Comparison of ENCODE assay signal across 8 cellular contexts in the genomic region with DNA sequence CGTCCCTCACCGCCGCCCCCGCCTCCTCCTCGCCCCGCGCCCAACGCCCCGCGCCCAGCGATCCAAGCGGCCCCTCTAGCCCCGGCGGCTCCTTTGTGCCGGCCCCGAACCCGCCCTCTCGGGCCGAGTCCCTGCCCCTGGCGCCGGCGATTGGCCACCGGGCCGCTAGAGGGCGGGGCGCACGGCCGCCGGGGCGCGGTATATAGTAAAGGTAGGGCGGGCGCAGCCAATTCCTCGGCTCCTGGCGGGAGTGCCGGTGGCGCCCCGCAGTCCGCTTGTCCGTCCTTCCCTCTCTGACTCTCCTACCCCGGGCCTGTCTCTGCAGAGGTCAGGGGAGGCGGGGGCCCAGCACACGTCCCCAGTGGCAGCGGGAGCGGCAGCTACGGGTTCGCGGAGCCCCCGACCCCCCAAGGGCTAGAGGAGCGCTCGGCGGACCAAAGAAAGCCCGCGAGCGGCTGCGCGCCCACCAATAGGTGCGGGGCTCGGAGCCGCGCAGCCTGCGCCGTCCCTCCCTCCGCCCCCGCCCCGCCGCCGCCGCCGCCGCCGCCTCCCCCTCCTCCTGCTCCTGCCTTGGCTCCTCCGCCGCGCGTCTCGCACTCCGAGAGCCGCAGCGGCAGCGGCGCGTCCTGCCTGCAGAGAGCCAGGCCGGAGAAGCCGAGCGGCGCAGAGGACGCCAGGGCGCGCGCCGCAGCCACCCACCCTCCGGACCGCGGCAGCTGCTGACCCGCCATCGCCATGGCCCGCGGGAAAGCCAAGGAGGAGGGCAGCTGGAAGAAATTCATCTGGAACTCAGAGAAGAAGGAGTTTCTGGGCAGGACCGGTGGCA. TPM values are rescaled to one million over a fixed set of nuclear protein-coding genes. Genes with fewer than 3 reads are reported as not detected.
A peak's percentile ranks its signal among the peaks of the same experiment; 100 is the strongest.
DNase-seq lines count a peak whose midpoint lies in the region; ATAC-seq and TF ChIP-seq lines count a peak whose summit lies in the region.

A gene (plus strand): TSS at position 596 of the 826 bp plus-strand sequence. CDS start 140 bp downstream, at position 736.

- no peak for TF ChIP-seq EP300 in SK-N-SH (IDR thresholded peaks at IDR 0.05; ENCODE audit: borderline replicate concordance in 1 of 2, low read depth in 1 of 2, low read length in 1 of 2)

- peak; percentile 71 for ATAC-seq in thoracic aorta (ENCODE audit: insufficient number of reproducible peaks, low FRiP score, low read depth)

- peak within 1 kb of the TSS; percentile 14 for H3K27ac Mint-ChIP-seq in activated naive CD4-positive, alpha-beta T cell treated with anti-CD3 and anti-CD28 coated beads, Interleukin-2, amount 50 U/mL, for 24 hours
- H3K27ac Mint-ChIP-seq in glutamatergic neuron (ENCODE audit: unreplicated experiment), result peak within 1 kb of the TSS; percentile 98

- TF ChIP-seq CTCF in GM10266 (IDR thresholded peaks at IDR 0.05; ENCODE audit: control insufficient read depth, insufficient read depth, low read depth, missing control alignments) (peak; percentile 26), HFF-Myc (IDR thresholded peaks at IDR 0.05; ENCODE audit: low read depth, low read length, missing control alignments) (peak; percentile 23), SK-N-SH (IDR thresholded peaks at IDR 0.05) (peak; percentile 13; the same call in 1 of the 2 replicates), glutamatergic neuron (IDR thresholded peaks at IDR 0.05; ENCODE audit: partially characterized antibody, unreplicated experiment) (peak; percentile 96), osteoblast (IDR thresholded peaks at IDR 0.05; ENCODE audit: extremely low read depth, low read depth, low read length) (peak; percentile 13), thoracic aorta (IDR thresholded peaks at IDR 0.05) (peak; percentile 64)

- no peak for TF ChIP-seq RAD21 in SK-N-SH (IDR thresholded peaks at IDR 0.05; ENCODE audit: low read length)

- POLR2A ChIA-PET in SK-N-SH (lab: Yijun Ruan, JAX), result interaction anchor here (0.6 to 1.5 kb wide), 19 partner anchors 10 to 503 kb away, joined by 3 to 9 read pairs (median 4); a partner anchor contains a TSS

- no peaks in the 10 kb centered on the region for H3K36me3 Mint-ChIP-seq in activated naive CD4-positive, alpha-beta T cell treated with anti-CD3 and anti-CD28 coated beads, Interleukin-2, amount 50 U/mL, for 24 hours
- peaks cover 5% of the 10 kb centered on the region for H3K36me3 Mint-ChIP-seq in glutamatergic neuron (ENCODE audit: unreplicated experiment)

- DNase-seq in GM10266 (ENCODE audit: extremely low spot score) (peak; percentile 97), HFF-Myc (ENCODE audit: extremely low read depth, low read depth) (peak; percentile 37), NAMALWA (ENCODE audit: low spot score) (peak; percentile 92), SK-N-SH (peak; percentile 96), glutamatergic neuron (peak; percentile 97), osteoblast (ENCODE audit: insufficient read length, low spot score, missing footprints) (peak; percentile 99), thoracic aorta (ENCODE audit: low spot score) (no peak)

- H3K4me3 ChIP-seq in HFF-Myc (replicated peaks; ENCODE audit: low read depth, low read length) (peak within 1 kb of the TSS; percentile 80), SK-N-SH (ENCODE audit: low read depth in 2 of 2, low read length in 1 of 2) (peak within 1 kb of the TSS; percentile 84 to 85), osteoblast (ENCODE audit: insufficient read depth, low read length) (peak within 1 kb of the TSS; percentile 85), thoracic aorta (peak within 1 kb of the TSS; percentile 95)

- H3K9ac ChIP-seq in SK-N-SH, result peak within 1 kb of the TSS; percentile 85

- H3K79me2 ChIP-seq in SK-N-SH (ENCODE audit: insufficient read depth) (peaks cover 48% of the 10 kb centered on the region), osteoblast (ENCODE audit: insufficient read depth, low read length) (peaks cover 33% of the 10 kb centered on the region)

- no peaks in the 10 kb centered on the region for H3K27me3 ChIP-seq in SK-N-SH (ENCODE audit: insufficient read depth)
- H3K27me3 ChIP-seq in osteoblast (ENCODE audit: insufficient read depth, low read length), result peaks cover 27% of the 10 kb centered on the region
- no peaks in the 10 kb centered on the region for H3K27me3 ChIP-seq in thoracic aorta (replicated peaks; ENCODE audit: insufficient read depth)

- H3K4me1 ChIP-seq in SK-N-SH (ENCODE audit: control insufficient read depth in 1 of 2, insufficient read depth in 2 of 2, low read depth in 1 of 2, low read length in 1 of 2), result peaks cover 28 to 64% of the 10 kb centered on the region in 2 experiments
- H3K4me1 ChIP-seq in osteoblast (ENCODE audit: insufficient read depth, low read length), result peaks cover 47% of the 10 kb centered on the region
- H3K4me1 ChIP-seq in thoracic aorta (ENCODE audit: control insufficient read depth in 1 of 2, low read depth in 2 of 2), result peaks cover 8 to 65% of the 10 kb centered on the region in 2 donors

- H3K9me3 ChIP-seq in SK-N-SH (no peaks in the 10 kb centered on the region), osteoblast (ENCODE audit: low read depth, low read length) (no peaks in the 10 kb centered on the region), thoracic aorta (no peaks in the 10 kb centered on the region)

- no peaks in the 10 kb centered on the region for H3K9me2 ChIP-seq in SK-N-SH

- peak within 1 kb of the TSS; percentile 95 to 97 for H3K27ac ChIP-seq in SK-N-SH (ENCODE audit: low read depth in 2 of 2, low read length in 1 of 2)
- H3K27ac ChIP-seq in osteoblast (ENCODE audit: low read depth, low read length), result peak within 1 kb of the TSS; percentile 93
- H3K27ac ChIP-seq in thoracic aorta, result peak within 1 kb of the TSS; percentile 58 to 70

- peak within 1 kb of the TSS; percentile 81 for H3K4me2 ChIP-seq in SK-N-SH
- H3K4me2 ChIP-seq in osteoblast (ENCODE audit: insufficient read depth, low read length), result peak within 1 kb of the TSS; percentile 100

- CTCF ChIA-PET in SK-N-SH (lab: Yijun Ruan, JAX), result interaction anchor here (0.6 to 8.9 kb wide), 8 partner anchors 12 to 500 kb away, joined by 3 to 92 read pairs (median 4); no protein-coding TSS in a partner anchor

- H3F3A ChIP-seq in SK-N-SH (replicated peaks; ENCODE audit: insufficient read depth), result peaks cover 23% of the 10 kb centered on the region

- H3K4me1 Mint-ChIP-seq in activated naive CD4-positive, alpha-beta T cell treated with anti-CD3 and anti-CD28 coated beads, Interleukin-2, amount 50 U/mL, for 24 hours, result peaks cover 49% of the 10 kb centered on the region
- H3K4me1 Mint-ChIP-seq in glutamatergic neuron (ENCODE audit: low read depth, unreplicated experiment), result peaks cover 31% of the 10 kb centered on the region

- H2AFZ ChIP-seq in SK-N-SH (ENCODE audit: low read depth) (peak within 1 kb of the TSS; percentile 65), osteoblast (ENCODE audit: low read length) (peak within 1 kb of the TSS; percentile 94)

- H3K27me3 Mint-ChIP-seq in activated naive CD4-positive, alpha-beta T cell treated with anti-CD3 and anti-CD28 coated beads, Interleukin-2, amount 50 U/mL, for 24 hours, result no peaks in the 10 kb centered on the region
- peaks cover 17% of the 10 kb centered on the region for H3K27me3 Mint-ChIP-seq in glutamatergic neuron (ENCODE audit: unreplicated experiment)

- no peaks in the 10 kb centered on the region for H3K9me3 Mint-ChIP-seq in activated naive CD4-positive, alpha-beta T cell treated with anti-CD3 and anti-CD28 coated beads, Interleukin-2, amount 50 U/mL, for 24 hours
- H3K9me3 Mint-ChIP-seq in glutamatergic neuron (ENCODE audit: unreplicated experiment), result peaks cover 14% of the 10 kb centered on the region

- H4K20me1 ChIP-seq in SK-N-SH (ENCODE audit: insufficient read depth), result no peaks in the 10 kb centered on the region
- no peaks in the 10 kb centered on the region for H4K20me1 ChIP-seq in osteoblast (ENCODE audit: insufficient read depth, low read length)

- peak within 1 kb of the TSS; percentile 90 for H3K4me3 Mint-ChIP-seq in activated naive CD4-positive, alpha-beta T cell treated with anti-CD3 and anti-CD28 coated beads, Interleukin-2, amount 50 U/mL, for 24 hours
- H3K4me3 Mint-ChIP-seq in glutamatergic neuron (ENCODE audit: unreplicated experiment), result peak within 1 kb of the TSS; percentile 98

- 2% methylated on average over 8 of the region's 100 CpGs for WGBS in SK-N-SH (ENCODE audit: low lambda C conversion rate)

- H3K36me3 ChIP-seq in SK-N-SH (replicated peaks in 1 of 2; ENCODE audit: control insufficient read depth in 1 of 2, insufficient read depth in 2 of 2, low read length in 1 of 2) (peaks cover 1 to 3% of the 10 kb centered on the region in 2 experiments), osteoblast (ENCODE audit: insufficient read depth, low read length) (no peaks in the 10 kb centered on the region), thoracic aorta (no peaks in the 10 kb centered on the region)

TF ChIP-seq in SK-N-SH, 30 proteins besides CTCF, POLR2A, EP300 and RAD21 (continues in another document):
- TF ChIP-seq FOSL2 (IDR thresholded peaks at IDR 0.05; ENCODE audit: borderline replicate concordance, low read depth) (no peak), ELF1 (IDR thresholded peaks at IDR 0.05) (no peak), TEAD4 (IDR thresholded peaks at IDR 0.05; ENCODE audit: borderline replicate concordance, insufficient read depth) (no peak), MEF2A (IDR thresholded peaks at IDR 0.05; ENCODE audit: borderline replicate concordance, low read depth) (no peak), NRF1 (IDR thresholded peaks at IDR 0.05; ENCODE audit: low read depth, low read length) (peak; percentile 35)
- TF ChIP-seq, protein P1, sequence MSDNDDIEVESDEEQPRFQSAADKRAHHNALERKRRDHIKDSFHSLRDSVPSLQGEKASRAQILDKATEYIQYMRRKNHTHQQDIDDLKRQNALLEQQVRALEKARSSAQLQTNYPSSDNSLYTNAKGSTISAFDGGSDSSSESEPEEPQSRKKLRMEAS (IDR thresholded peaks at IDR 0.05; ENCODE audit: low read depth), result peak; percentile 9; the same call in 1 of the 2 replicates

RNA-seq across cellular contexts. Expression of the gene that starts here (rescaled TPM):
- polyA plus RNA-seq in SK-N-SH (2012; rRNA removed), result 49.5 and 52.7 TPM in 2 replicates
- polyA plus RNA-seq in SK-N-SH (2012; cell fraction: cytosol; rRNA removed), result 64.4 and 75.2 TPM in 2 replicates
- 18.5 and 36.8 TPM in 2 replicates for polyA plus RNA-seq in SK-N-SH (2012; cell fraction: nucleus; rRNA removed)
- 108 TPM for total RNA-seq in glutamatergic neuron (ENCODE audit: unreplicated experiment)
- 8.3 and 12.7 TPM in 2 replicates for total RNA-seq in osteoblast
- total RNA-seq in thoracic aorta, result 10 to 100 TPM; 19.4 to 33.9 TPM

Comparison
In these comparisons a context has a peak if more than half of its experiments do, and no peak if none do; other contexts are left out.
1. CTCF ChIP-seq: peak in every context shown above with its lines; median percentile 96 in glutamatergic neuron; 64 in thoracic aorta; 26 in GM10266; 23 in HFF-Myc; 13 in SK-N-SH; 13 in osteoblast.